1 cellular context compared by ENCODE assay signal in the genomic region with DNA sequence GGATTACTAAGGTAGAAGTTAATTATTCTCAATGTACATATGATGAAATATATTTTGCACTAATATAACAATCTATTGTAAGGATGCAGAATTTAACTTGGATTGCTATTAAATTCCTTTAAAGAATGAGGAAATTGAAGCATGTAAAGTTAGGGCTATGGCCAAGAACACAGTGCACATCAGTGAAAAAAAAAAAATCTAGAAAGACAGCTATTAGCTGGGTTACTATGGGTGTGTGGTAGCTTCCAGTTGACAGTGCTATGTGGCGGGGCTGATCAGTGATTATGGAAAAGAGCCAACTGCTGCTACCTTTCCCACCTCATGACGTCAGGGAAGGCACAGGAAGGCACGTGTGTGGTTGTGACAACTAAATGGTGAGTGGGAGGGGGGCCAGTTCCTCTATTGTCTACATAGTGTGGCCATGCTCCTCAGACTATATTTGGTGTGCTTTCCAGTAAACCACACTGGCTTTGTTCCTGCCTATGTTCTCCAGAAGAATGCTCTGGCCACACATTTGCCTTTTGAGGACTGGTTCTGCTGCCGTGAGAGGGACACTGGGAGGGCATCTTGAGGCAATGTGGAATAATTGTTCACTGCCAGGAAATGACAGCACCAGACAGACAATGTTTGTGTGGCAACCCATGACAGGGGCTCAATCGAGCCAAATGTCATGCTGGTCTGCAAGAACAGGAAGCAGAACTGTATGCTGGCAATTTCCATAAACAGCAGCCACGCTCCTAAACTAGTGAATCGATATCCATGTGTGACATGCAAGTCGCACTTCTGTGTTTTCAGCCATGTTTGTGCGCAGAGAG.
TF ChIP-seq lines count a peak whose summit lies in the region.

No MANE protein-coding gene starts in this region.

TF ChIP-seq in H1, 55 proteins besides CTCF, POLR2A, EP300 and RAD21:
- TF ChIP-seq SP2 (IDR thresholded peaks at IDR 0.05; ENCODE audit: low read length) (no peak), SAP30 (IDR thresholded peaks at IDR 0.05; ENCODE audit: insufficient read depth, insufficient replicate concordance, low read length) (no peak), SRF (IDR thresholded peaks at IDR 0.05; ENCODE audit: low read depth, low read length) (no peak), GTF2F1 (IDR thresholded peaks at IDR 0.05; ENCODE audit: borderline replicate concordance, low read depth, low read length) (no peak), PHF8 (conservative IDR thresholded peaks at IDR 0.05; ENCODE audit: low read depth, low read length) (no peak)
